In the genomic region with DNA sequence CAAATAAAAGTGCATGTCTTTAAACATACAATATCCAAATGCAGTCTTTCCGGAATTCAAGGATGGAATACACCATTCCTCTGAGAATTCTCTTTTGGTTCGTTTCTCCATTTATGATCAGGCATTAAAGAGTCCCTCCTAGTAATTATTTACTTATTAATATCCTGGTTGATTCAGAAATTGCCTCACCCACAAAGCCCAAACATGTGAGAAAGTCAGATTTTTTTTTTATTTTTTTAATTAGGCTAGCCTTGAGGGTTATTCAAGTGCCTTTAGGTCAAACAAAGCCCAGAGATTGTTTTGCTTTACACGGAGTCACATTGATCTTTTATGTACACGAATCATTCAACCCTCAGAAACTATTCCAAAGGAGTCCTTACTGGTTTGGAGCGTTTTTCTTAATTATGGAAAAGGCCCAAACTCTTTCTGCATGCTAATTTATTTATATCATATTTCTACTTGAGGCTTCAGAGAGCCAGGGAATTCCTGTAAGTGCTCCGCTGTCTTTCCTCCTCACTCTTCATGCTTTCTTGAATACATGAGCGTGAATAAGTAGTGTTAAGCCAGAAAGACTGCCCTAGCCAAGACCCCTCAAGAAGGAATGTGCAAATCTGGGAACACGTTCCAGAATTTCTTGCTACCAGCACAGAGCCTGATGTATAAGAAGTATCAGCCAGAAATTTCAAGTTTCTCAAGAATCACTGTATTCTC, we compare ENCODE assay signal across 1 cellular context.
TF ChIP-seq lines count a peak whose summit lies in the region.

No MANE protein-coding gene starts in this region.

TF ChIP-seq in HepG2, 621 proteins besides CTCF, POLR2A, EP300 and RAD21:
- no peak for TF ChIP-seq SOX13 (IDR thresholded peaks at IDR 0.05)
- TF ChIP-seq SOX13 (CRISPR knock-in tag; conservative IDR thresholded peaks at IDR 0.05 in 1 of 2, IDR thresholded peaks at IDR 0.05 in 1 of 2), result peak in 1 of 2 experiments; percentile 5; a peak in 1 of 4 replicates
- TF ChIP-seq ZNF160 (CRISPR knock-in tag; IDR thresholded peaks at IDR 0.05), result no peak
